In the genomic region with DNA sequence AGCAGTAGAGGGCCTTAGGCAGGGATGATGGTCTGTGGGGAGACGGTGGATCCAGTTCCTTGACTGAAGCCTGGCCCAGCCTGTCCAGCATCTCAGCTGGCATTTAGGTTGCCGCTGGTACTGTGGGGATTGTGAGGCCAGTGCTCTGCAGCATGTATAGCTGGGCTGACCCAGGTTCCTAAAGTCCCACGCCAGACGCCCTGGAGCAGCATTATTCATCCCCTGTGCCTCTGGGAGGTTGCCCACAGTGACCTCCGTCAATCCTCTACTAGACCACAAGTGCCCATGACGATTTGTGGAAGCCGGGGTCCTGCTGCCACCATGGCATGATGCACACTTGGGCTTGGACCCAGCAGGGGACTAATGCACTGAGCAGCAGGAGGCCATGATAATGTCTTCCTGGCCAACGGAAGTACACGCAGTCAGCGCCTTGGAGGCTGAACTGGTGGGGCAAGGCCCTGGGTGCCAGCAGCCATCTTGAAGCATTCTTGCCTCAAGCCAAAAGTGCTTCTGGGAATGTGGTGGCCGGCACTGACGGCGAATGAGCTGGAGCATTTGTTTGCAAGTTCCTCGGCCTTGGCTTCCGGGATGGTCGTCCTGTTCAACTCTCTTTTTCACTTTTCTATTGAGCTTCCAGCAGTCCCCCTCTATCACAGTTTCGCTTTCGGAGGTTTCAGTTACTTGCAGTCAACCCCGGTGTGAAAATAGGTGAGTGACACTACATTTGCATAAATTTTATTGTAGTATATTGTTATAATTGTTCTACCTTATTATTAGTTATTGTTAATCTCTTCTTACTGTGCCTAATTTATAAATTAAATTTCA, we compare ENCODE assay signal across 21 cellular contexts.
DNase-seq lines count a peak whose midpoint lies in the region; ATAC-seq, FAIRE-seq and TF ChIP-seq lines count a peak whose summit lies in the region.
"Had no signal": no experiment of that assay in that cellular context is flagged by ENCODE, and none has a peak within 500 bp of the region (broad histone marks: within the 10 kb centered on the region; RNA-seq: fewer than 3 reads in every experiment).

No MANE protein-coding gene starts in this region.

- no peaks in the 10 kb centered on the region for H3K4me1 ChIP-seq in GM12878 (ENCODE audit: control insufficient read depth, insufficient read depth, low read length)
- H3K4me1 ChIP-seq in small intestine (ENCODE audit: control insufficient read depth in 2 of 2, insufficient read depth in 1 of 2, low read depth in 1 of 2, low read length in 1 of 2) = no peaks in the 10 kb centered on the region

- no peak overlapping the region for H3K4me3 Mint-ChIP-seq in stimulated activated memory B cell treated with anti-CD40 and anti-IgM and Interleukin-4, amounts not matched to agents 10 μg/mL and 1 μg/mL and 100 μg/mL, for 72 hours
- no peak overlapping the region for H3K4me3 Mint-ChIP-seq in activated CD8-positive, alpha-beta T cell treated with anti-CD3 and anti-CD28 coated beads for 36 hours

- WGBS in GM12878 (ENCODE audit: insufficient coverage, insufficient replicate concordance, low lambda C conversion rate, missing lambda C conversion rate) = 70% methylated on average over 19 of the region's 19 CpGs
- 92 to 96% (median 94%) methylated on average over 19 of the region's 19 CpGs for WGBS in small intestine, 3 donors

- SMC1A ChIA-PET in GM12878 (lab: Charles Lee; ENCODE audit: uncharacterized antibody, unreplicated experiment) = interaction anchor here (0.9 to 1.4 kb wide), 6 partner anchors 8 to 155 kb away, joined by 3 to 5 read pairs (median 3); no protein-coding TSS in a partner anchor

- H3K27ac Mint-ChIP-seq in stimulated activated memory B cell treated with anti-CD40 and anti-IgM and Interleukin-4, amounts not matched to agents 10 μg/mL and 1 μg/mL and 100 μg/mL, for 72 hours = no peak overlapping the region
- no peak overlapping the region for H3K27ac Mint-ChIP-seq in activated CD8-positive, alpha-beta T cell treated with anti-CD3 and anti-CD28 coated beads for 36 hours

- no peaks in the 10 kb centered on the region for H3K36me3 ChIP-seq in GM12878 (ENCODE audit: control insufficient read depth in 2 of 2, insufficient read depth in 2 of 2, low read length in 1 of 2)
- H3K36me3 ChIP-seq in small intestine (ENCODE audit: control insufficient read depth in 2 of 2, insufficient read depth in 2 of 2, low read length in 2 of 2) = no peaks in the 10 kb centered on the region
- H3K36me3 ChIP-seq: HAP-1 had no signal

- no peaks in the 10 kb centered on the region for H3K27me3 ChIP-seq in GM12878 (replicated peaks in 1 of 2; ENCODE audit: control insufficient read depth in 2 of 2, insufficient read depth in 2 of 2, low read length in 1 of 2)
- no peaks in the 10 kb centered on the region for H3K27me3 ChIP-seq in small intestine (ENCODE audit: control insufficient read depth in 2 of 2, insufficient read depth in 2 of 2, low read length in 2 of 2)
- H3K27me3 ChIP-seq: BLaER1 treated with 17β-estradiol and CSF1 and Interleukin-3, amounts not matched to agents 10 nM and 100 nM had no signal

- no peak for FAIRE-seq in GM12878 (lab: Jason Lieb, UNC)
- FAIRE-seq in small intestine (lab: Jason Lieb, UNC) = no peak
- FAIRE-seq: G401.6, GM12891, RCC 7860 had no signal

- no peak overlapping the region for H2AFZ ChIP-seq in GM12878 (ENCODE audit: control insufficient read depth, low read depth, low read length)

- H3K36me3 Mint-ChIP-seq in stimulated activated memory B cell treated with anti-CD40 and anti-IgM and Interleukin-4, amounts not matched to agents 10 μg/mL and 1 μg/mL and 100 μg/mL, for 72 hours = no peaks in the 10 kb centered on the region
- H3K36me3 Mint-ChIP-seq in activated CD8-positive, alpha-beta T cell treated with anti-CD3 and anti-CD28 coated beads for 36 hours (ENCODE audit: low read depth) = no peaks in the 10 kb centered on the region

- H3K79me2 ChIP-seq in GM12878 (ENCODE audit: control insufficient read depth, insufficient read depth, low read length) = no peaks in the 10 kb centered on the region

- H3K27me3 Mint-ChIP-seq in stimulated activated memory B cell treated with anti-CD40 and anti-IgM and Interleukin-4, amounts not matched to agents 10 μg/mL and 1 μg/mL and 100 μg/mL, for 72 hours = no peaks in the 10 kb centered on the region
- no peaks in the 10 kb centered on the region for H3K27me3 Mint-ChIP-seq in activated CD8-positive, alpha-beta T cell treated with anti-CD3 and anti-CD28 coated beads for 36 hours

- no TSS peak for BruUV-seq in GM12878 (replicated peaks; lab: Mats Ljungman, UMichigan)

- H3K4me1 Mint-ChIP-seq in stimulated activated memory B cell treated with anti-CD40 and anti-IgM and Interleukin-4, amounts not matched to agents 10 μg/mL and 1 μg/mL and 100 μg/mL, for 72 hours = no peaks in the 10 kb centered on the region
- H3K4me1 Mint-ChIP-seq in activated CD8-positive, alpha-beta T cell treated with anti-CD3 and anti-CD28 coated beads for 36 hours (ENCODE audit: low read depth) = no peaks in the 10 kb centered on the region

- TF ChIP-seq CTCF in GM12878 (IDR thresholded peaks at IDR 0.05 in 2 of 3, conservative IDR thresholded peaks at IDR 0.05 in 1 of 3; ENCODE audit: control insufficient read depth in 2 of 3, extremely low read depth in 1 of 3, insufficient read depth in 1 of 3, low read depth in 3 of 3, low read length in 3 of 3) (no peak), GM10248 (IDR thresholded peaks at IDR 0.05; ENCODE audit: control extremely low read depth, extremely low read depth, low read depth, missing control alignments) (no peak), GM10266 (IDR thresholded peaks at IDR 0.05; ENCODE audit: control insufficient read depth, insufficient read depth, low read depth, missing control alignments) (no peak)
- TF ChIP-seq CTCF in activated CD8-positive, alpha-beta T cell treated with anti-CD3 and anti-CD28 coated beads for 36 hours (IDR thresholded peaks at IDR 0.05) = no peak

- no peak overlapping the region for H3K4me2 ChIP-seq in GM12878 (ENCODE audit: control insufficient read depth, insufficient read depth)
- H3K4me2 ChIP-seq: BLaER1 treated with 17β-estradiol and CSF1 and Interleukin-3, amounts not matched to agents 10 nM and 100 nM; KMS-11 had no signal

- TF ChIP-seq EP300 in GM12878 (IDR thresholded peaks at IDR 0.05; ENCODE audit: borderline replicate concordance in 1 of 2, control insufficient read depth in 1 of 2, low read depth in 2 of 2, low read length in 2 of 2) = no peak

- H3K9ac ChIP-seq in GM12878 (ENCODE audit: control insufficient read depth, insufficient read depth, low read length) = no peak overlapping the region
- H3K9ac ChIP-seq: BLaER1 treated with 17β-estradiol and CSF1 and Interleukin-3, amounts not matched to agents 10 nM and 100 nM; KMS-11 had no signal

- DNase-seq in A172 (ENCODE audit: low spot score) = peak; percentile 4
- peak; percentile 93 for DNase-seq in M059J (ENCODE audit: low read depth)
- no peak for DNase-seq in GM12878 (ENCODE audit: low read depth, low spot score)
- DNase-seq in activated CD8-positive, alpha-beta T cell treated with anti-CD3 and anti-CD28 coated beads for 36 hours = no peak
- no peak for DNase-seq in small intestine
- no peak for DNase-seq in GM10248 (ENCODE audit: extremely low spot score)
- no peak for DNase-seq in GM10266 (ENCODE audit: extremely low spot score)
- DNase-seq: DND-41, NCI-H1417 treated with DMSO at 0.1 percent for 48 hours, NCI-H1930, NCI-H345, NCI-H526, SHP77 had no signal

- TF ChIP-seq RAD21 in GM12878 (IDR thresholded peaks at IDR 0.05; ENCODE audit: insufficient read depth, low read depth, low read length) = no peak

- no peak; the same call in 2 of the 3 replicates for ATAC-seq in GM12878
- ATAC-seq in stimulated activated memory B cell treated with anti-CD40 and anti-IgM and Interleukin-4, amounts not matched to agents 10 μg/mL and 1 μg/mL and 100 μg/mL, for 72 hours = peak; percentile 41
- no peak for ATAC-seq in activated CD8-positive, alpha-beta T cell treated with anti-CD3 and anti-CD28 coated beads for 36 hours

- CTCF ChIA-PET in GM12878 (lab: Yijun Ruan, JAX) (no interaction called here), GM10248 (lab: Yijun Ruan, JAX) (no interaction called here)
- CTCF ChIA-PET in activated CD8-positive, alpha-beta T cell treated with anti-CD3 and anti-CD28 coated beads for 36 hours (lab: Charles Lee) = no interaction called here

- no peak overlapping the region for H3K27ac ChIP-seq in GM12878 (ENCODE audit: control insufficient read depth, insufficient read depth)
- no peak overlapping the region for H3K27ac ChIP-seq in small intestine (ENCODE audit: low read depth in 1 of 2, low read length in 1 of 2)
- H3K27ac ChIP-seq: BLaER1 treated with 17β-estradiol and CSF1 and Interleukin-3, amounts not matched to agents 10 nM and 100 nM; KMS-11; SK-N-MC had no signal

- in situ Hi-C loops in GM12878 (cut with MboI) = no loop called here

- H3K9me3 ChIP-seq in GM12878 (replicated peaks; ENCODE audit: control insufficient read depth, insufficient read depth, low read length) (no peaks in the 10 kb centered on the region; the same call in 2 of the 3 replicates), small intestine (ENCODE audit: control insufficient read depth, low read depth) (no peaks in the 10 kb centered on the region)
- H3K9me3 ChIP-seq: HAP-1 had no signal

- no peaks in the 10 kb centered on the region for H4K20me1 ChIP-seq in GM12878 (ENCODE audit: control insufficient read depth, insufficient read depth)
- H4K20me1 ChIP-seq: BLaER1 treated with 17β-estradiol and CSF1 and Interleukin-3, amounts not matched to agents 10 nM and 100 nM had no signal

- RAD21 ChIA-PET in GM12878 (lab: Charles Lee; ENCODE audit: unreplicated experiment) = interaction anchor here (1.1 kb wide), 1 partner anchor 81 kb away, joined by 3 read pairs; no protein-coding TSS in a partner anchor

- H3K4me3 ChIP-seq in GM12878 = no peak overlapping the region
- H3K4me3 ChIP-seq in small intestine (ENCODE audit: low read depth in 1 of 2, low read length in 2 of 2) = no peak overlapping the region
- H3K4me3 ChIP-seq: BLaER1 treated with 17β-estradiol and CSF1 and Interleukin-3, amounts not matched to agents 10 nM and 100 nM; HAP-1; SK-N-MC had no signal

- TF ChIP-seq POLR2A in GM12878 (IDR thresholded peaks at IDR 0.05; ENCODE audit: low read depth, low read length) = no peak

- POLR2A ChIA-PET in GM12878 (lab: Charles Lee) = no interaction called here
- POLR2A ChIA-PET in activated CD8-positive, alpha-beta T cell treated with anti-CD3 and anti-CD28 coated beads for 36 hours (lab: Charles Lee) = no interaction called here
- POLR2A ChIA-PET in GM10248 (lab: Yijun Ruan, JAX) = no interaction called here

- intact Hi-C loops in GM12878 (cut with micrococcal nuclease; ENCODE audit: unreplicated experiment) = no loop called here
- intact Hi-C loops in activated CD8-positive, alpha-beta T cell treated with anti-CD3 and anti-CD28 coated beads for 36 hours (cut with micrococcal nuclease) = no loop called here

- H3K9me3 Mint-ChIP-seq in stimulated activated memory B cell treated with anti-CD40 and anti-IgM and Interleukin-4, amounts not matched to agents 10 μg/mL and 1 μg/mL and 100 μg/mL, for 72 hours = peaks cover 2% of the 10 kb centered on the region
- H3K9me3 Mint-ChIP-seq in activated CD8-positive, alpha-beta T cell treated with anti-CD3 and anti-CD28 coated beads for 36 hours = no peaks in the 10 kb centered on the region

TF ChIP-seq in GM12878, 131 proteins besides CTCF, POLR2A, EP300 and RAD21 (continues in another document):
- TF ChIP-seq CREM (IDR thresholded peaks at IDR 0.05; ENCODE audit: low read depth) = no peak

Comparison
In these comparisons a context has a peak if more than half of its experiments do, and no peak if none do; other contexts are left out.
1. DNase-seq: peak in A172 (single experiment) and M059J (single experiment); none in GM12878 (single experiment), activated CD8-positive, alpha-beta T cell treated with anti-CD3 and anti-CD28 coated beads for 36 hours (single experiment), small intestine (single experiment), GM10248 (single experiment) and GM10266 (single experiment).